In genomic region chr2:146370821-146371220, GRCh38 we compare ENCODE assay signal across 1 cellular context.
TF ChIP-seq lines count a peak whose summit lies in the region.

No MANE protein-coding gene starts in this region.

TF ChIP-seq in GM23338, 12 proteins besides CTCF, POLR2A, EP300 and RAD21 (continued from another document):
- no peak for TF ChIP-seq ZNF462 (CRISPR knock-in tag; IDR thresholded peaks at IDR 0.05)
- TF ChIP-seq NANOG (IDR thresholded peaks at IDR 0.05; ENCODE audit: borderline replicate concordance): no peak
- TF ChIP-seq CREB1 (CRISPR knock-in tag; IDR thresholded peaks at IDR 0.05; ENCODE audit: low read depth): no peak
- no peak for TF ChIP-seq ETS1 (IDR thresholded peaks at IDR 0.05)
